29 cellular contexts compared by ENCODE assay signal in genomic region chr10:10660054-10660453, GRCh38.
"Had no signal": no experiment of that assay in that cellular context is flagged by ENCODE, and none has a peak within 500 bp of the region (broad histone marks: within the 10 kb centered on the region; RNA-seq: fewer than 3 reads in every experiment).

No MANE protein-coding gene starts in this region.

- H3K36me3 ChIP-seq: stomach, suprapubic skin, thoracic aorta, thyroid gland, tibial artery, tibial nerve, transverse colon, upper lobe of left lung, upper lobe of right lung, uterus, vagina had no signal

- H3K4me3 Mint-ChIP-seq: stimulated activated effector memory CD8-positive, alpha-beta T cell treated with anti-CD3 and anti-CD28 coated beads, Interleukin-12 subunit alpha, Interleukin-12 subunit beta, amount 100 ng/mL, for 72 hours; stimulated activated memory B cell treated with anti-CD40 and anti-IgM and Interleukin-4, amounts not matched to agents 10 μg/mL and 1 μg/mL and 100 μg/mL, for 72 hours; stimulated activated naive B cell treated with anti-CD40 and anti-IgM and Interleukin-4, amounts not matched to agents 10 μg/mL and 1 μg/mL and 100 μg/mL, for 72 hours; stimulated activated naive CD8-positive, alpha-beta T cell treated with anti-CD3 and anti-CD28 coated beads, Interleukin-15, amount 100 ng/mL, for 72 hours; stimulated activated naive CD8-positive, alpha-beta T cell treated with anti-CD3 and anti-CD28 coated beads, Interleukin-15, Interleukin-2, amounts not matched to agents 100 ng/mL and 50 ng/mL, for 24 hours; type B pancreatic cell had no signal

- H3K4me1 Mint-ChIP-seq: stimulated activated effector memory CD8-positive, alpha-beta T cell treated with anti-CD3 and anti-CD28 coated beads, Interleukin-12 subunit alpha, Interleukin-12 subunit beta, amount 100 ng/mL, for 72 hours; stimulated activated memory B cell treated with anti-CD40 and anti-IgM and Interleukin-4, amounts not matched to agents 10 μg/mL and 1 μg/mL and 100 μg/mL, for 72 hours; stimulated activated naive B cell treated with anti-CD40 and anti-IgM and Interleukin-4, amounts not matched to agents 10 μg/mL and 1 μg/mL and 100 μg/mL, for 72 hours; stimulated activated naive CD8-positive, alpha-beta T cell treated with anti-CD3 and anti-CD28 coated beads, Interleukin-15, amount 100 ng/mL, for 72 hours had no signal

- H3K9me3 ChIP-seq: stomach, suprapubic skin, testis, thoracic aorta, thyroid gland, tibial artery, tibial nerve, transverse colon, upper lobe of left lung, upper lobe of right lung, uterus, vagina had no signal

- H3K36me3 Mint-ChIP-seq: stimulated activated effector memory CD8-positive, alpha-beta T cell treated with anti-CD3 and anti-CD28 coated beads, Interleukin-12 subunit alpha, Interleukin-12 subunit beta, amount 100 ng/mL, for 72 hours; stimulated activated memory B cell treated with anti-CD40 and anti-IgM and Interleukin-4, amounts not matched to agents 10 μg/mL and 1 μg/mL and 100 μg/mL, for 72 hours; stimulated activated naive B cell treated with anti-CD40 and anti-IgM and Interleukin-4, amounts not matched to agents 10 μg/mL and 1 μg/mL and 100 μg/mL, for 72 hours; type B pancreatic cell had no signal

- H3K27ac Mint-ChIP-seq: stimulated activated effector memory CD8-positive, alpha-beta T cell treated with anti-CD3 and anti-CD28 coated beads, Interleukin-12 subunit alpha, Interleukin-12 subunit beta, amount 100 ng/mL, for 72 hours; stimulated activated memory B cell treated with anti-CD40 and anti-IgM and Interleukin-4, amounts not matched to agents 10 μg/mL and 1 μg/mL and 100 μg/mL, for 72 hours; stimulated activated naive B cell treated with anti-CD40 and anti-IgM and Interleukin-4, amounts not matched to agents 10 μg/mL and 1 μg/mL and 100 μg/mL, for 72 hours; stimulated activated naive CD8-positive, alpha-beta T cell treated with anti-CD3 and anti-CD28 coated beads, Interleukin-15, amount 100 ng/mL, for 72 hours; stimulated activated naive CD8-positive, alpha-beta T cell treated with anti-CD3 and anti-CD28 coated beads, Interleukin-15, Interleukin-2, amounts not matched to agents 100 ng/mL and 50 ng/mL, for 24 hours; type B pancreatic cell had no signal

- H3K9me3 Mint-ChIP-seq: stimulated activated effector memory CD8-positive, alpha-beta T cell treated with anti-CD3 and anti-CD28 coated beads, Interleukin-12 subunit alpha, Interleukin-12 subunit beta, amount 100 ng/mL, for 72 hours; stimulated activated naive CD8-positive, alpha-beta T cell treated with anti-CD3 and anti-CD28 coated beads, Interleukin-15, Interleukin-2, amounts not matched to agents 100 ng/mL and 50 ng/mL, for 24 hours had no signal

- H3K27ac ChIP-seq: stomach, suprapubic skin, testis, thoracic aorta, thyroid gland, transverse colon, upper lobe of left lung, upper lobe of right lung, uterus, vagina had no signal

- H3K4me3 ChIP-seq: stomach, suprapubic skin, testis, thoracic aorta, thyroid gland, tibial artery, tibial nerve, transverse colon, upper lobe of left lung, upper lobe of right lung, uterus, vagina had no signal

- H3K27me3 ChIP-seq: stomach, suprapubic skin, testis, thyroid gland, tibial artery, tibial nerve, transverse colon, upper lobe of left lung, upper lobe of right lung, uterus, vagina had no signal

- H3K27me3 Mint-ChIP-seq: stimulated activated memory B cell treated with anti-CD40 and anti-IgM and Interleukin-4, amounts not matched to agents 10 μg/mL and 1 μg/mL and 100 μg/mL, for 72 hours had no signal

- ATAC-seq: stimulated activated effector memory CD8-positive, alpha-beta T cell treated with anti-CD3 and anti-CD28 coated beads, Interleukin-12 subunit alpha, Interleukin-12 subunit beta, amount 100 ng/mL, for 72 hours; stimulated activated memory B cell treated with anti-CD40 and anti-IgM and Interleukin-4, amounts not matched to agents 10 μg/mL and 1 μg/mL and 100 μg/mL, for 72 hours; stimulated activated naive B cell treated with anti-CD40 and anti-IgM and Interleukin-4, amounts not matched to agents 10 μg/mL and 1 μg/mL and 100 μg/mL, for 72 hours; stimulated activated naive CD8-positive, alpha-beta T cell treated with anti-CD3 and anti-CD28 coated beads, Interleukin-15, amount 100 ng/mL, for 72 hours; stimulated activated naive CD8-positive, alpha-beta T cell treated with anti-CD3 and anti-CD28 coated beads, Interleukin-15, Interleukin-2, amounts not matched to agents 100 U/mL and 50 U/mL, for 24 hours; upper lobe of right lung had no signal

- H3K4me1 ChIP-seq: thyroid gland had no signal

- FAIRE-seq: urothelium cell line had no signal

- DNase-seq: stimulated activated CD4-positive, alpha-beta T cell treated with anti-CD3 and anti-CD28 coated beads, Interleukin-2, amount 100 ng/mL, for 48 hours; stimulated activated CD4-positive, alpha-beta T cell treated with anti-CD3 and anti-CD28 coated beads, Interleukin-4, amount 100 ng/mL, for 1 hour; stimulated activated CD4-positive, alpha-beta T cell treated with anti-CD3 and anti-CD28 coated beads, Interleukin-4, amount 100 ng/mL, for 24 hours; stimulated activated CD4-positive, alpha-beta T cell treated with anti-CD3 and anti-CD28 coated beads, Interleukin-4, amount 100 ng/mL, for 4 hours; stimulated activated CD8-positive, alpha-beta memory T cell treated with anti-CD3 and anti-CD28 coated beads, Interleukin-4, amount 100 ng/mL, for 48 hours; stimulated activated naive B cell treated with anti-CD40 and anti-IgM and Interleukin-4, amounts not matched to agents 10 μg/mL and 1 μg/mL and 100 μg/mL, for 72 hours; stimulated activated naive CD4-positive, alpha-beta T cell; stimulated activated naive CD4-positive, alpha-beta T cell treated with Interleukin-2 at 50 U/mL for 16 hours; stimulated activated naive CD8-positive, alpha-beta T cell treated with anti-CD3 and anti-CD28 coated beads, Interleukin-15, amount 100 ng/mL, for 72 hours; stimulated activated naive CD8-positive, alpha-beta T cell treated with anti-CD3 and anti-CD28 coated beads, Interleukin-15, Interleukin-2, amounts not matched to agents 100 U/mL and 50 U/mL, for 24 hours; stomach; substantia nigra; testis; thyroid gland; tibial artery; transverse colon; trophoblast cell; upper lobe of left lung; upper lobe of right lung; uterus had no signal
